Comparison of ENCODE assay signal across 8 cellular contexts in the genomic region with DNA sequence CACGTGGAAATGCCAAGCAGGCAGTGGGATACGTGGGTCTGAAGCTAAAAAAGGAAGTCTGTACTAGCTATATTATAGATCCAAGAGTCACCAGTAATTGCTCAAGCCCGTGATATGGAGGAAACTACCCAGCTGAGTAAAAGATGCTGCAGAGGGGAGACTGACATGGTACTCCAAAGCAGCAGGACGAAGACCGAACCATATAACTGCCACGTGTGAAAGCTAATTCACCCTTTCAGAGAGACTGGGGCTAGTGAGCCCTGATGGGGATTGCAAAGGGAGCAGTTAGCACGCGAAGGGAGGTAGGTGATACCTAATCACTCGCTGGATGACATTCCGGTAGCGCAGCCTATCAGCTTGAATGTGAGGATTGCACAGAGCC. TPM values are rescaled to one million over a fixed set of nuclear protein-coding genes. Genes with fewer than 3 reads are reported as not detected.
DNase-seq lines count a peak whose midpoint lies in the region; ATAC-seq, FAIRE-seq and TF ChIP-seq lines count a peak whose summit lies in the region.

No MANE protein-coding gene starts in this region.

- H3K4me3 ChIP-seq in AG04450 (ENCODE audit: low read depth, low read length) = peak overlapping the region; percentile 72
- H3K4me3 ChIP-seq in OCI-LY7 (ENCODE audit: low read depth, low read length, poor library complexity, severe bottlenecking) = peak overlapping the region; percentile 99
- H3K4me3 ChIP-seq in colonic mucosa = peak overlapping the region; percentile 58
- H3K4me3 ChIP-seq in mucosa of stomach (ENCODE audit: low read length) = peak overlapping the region; percentile 57

- FAIRE-seq in frontal cortex (lab: Jason Lieb, UNC) = no peak

- no peaks in the 10 kb centered on the region for H4K20me1 ChIP-seq in OCI-LY7 (ENCODE audit: insufficient read depth, low read length)

- no peak for TF ChIP-seq CTCF in AG04450 (IDR thresholded peaks at IDR 0.05; ENCODE audit: low read depth, low read length)
- no peak for TF ChIP-seq CTCF in OCI-LY7 (conservative IDR thresholded peaks at IDR 0.05; ENCODE audit: low read length)
- TF ChIP-seq CTCF in colonic mucosa (IDR thresholded peaks at IDR 0.05) = no peak

- no peak for DNase-seq in AG04450 (ENCODE audit: low read depth, low spot score)
- DNase-seq in OCI-LY7 (ENCODE audit: low spot score) = peak; percentile 67
- no peak for DNase-seq in colonic mucosa
- DNase-seq in frontal cortex (ENCODE audit: low spot score in 2 of 2) = no peak
- DNase-seq in EL = no peak

- peaks cover 27% of the 10 kb centered on the region for H3K4me1 ChIP-seq in OCI-LY7 (ENCODE audit: insufficient read depth, low read length, poor library complexity, severe bottlenecking)
- peaks cover 10% of the 10 kb centered on the region for H3K4me1 ChIP-seq in colonic mucosa
- peaks cover 10% of the 10 kb centered on the region for H3K4me1 ChIP-seq in mucosa of stomach (ENCODE audit: control insufficient read depth, insufficient read depth, low read length)

- no peaks in the 10 kb centered on the region for H3K9me3 ChIP-seq in AG04450 (ENCODE audit: control insufficient read depth, insufficient read depth, low read length)
- no peaks in the 10 kb centered on the region for H3K9me3 ChIP-seq in OCI-LY7 (ENCODE audit: low read length)
- H3K9me3 ChIP-seq in colonic mucosa = no peaks in the 10 kb centered on the region
- H3K9me3 ChIP-seq in mucosa of stomach (ENCODE audit: control insufficient read depth, low read length) = no peaks in the 10 kb centered on the region

- H3K9ac ChIP-seq in colonic mucosa (ENCODE audit: low read depth in 2 of 2, low read length in 2 of 2) (peak overlapping the region; percentile 70 to 94), mucosa of stomach (ENCODE audit: low read length) (peak overlapping the region; percentile 86)

- peaks cover 43% of the 10 kb centered on the region for H3K79me2 ChIP-seq in OCI-LY7 (ENCODE audit: insufficient read depth, low read depth, low read length)

- peak overlapping the region; percentile 96 for H3K4me2 ChIP-seq in OCI-LY7 (ENCODE audit: low read length)

- ATAC-seq in GM18867 (IDR thresholded peaks at IDR 0.05; ENCODE audit: unreplicated experiment) (peak; percentile 33), HG03108 (IDR thresholded peaks at IDR 0.05; ENCODE audit: unreplicated experiment) (peak; percentile 20)

- intact Hi-C loops in OCI-LY7 (cut with micrococcal nuclease; ENCODE audit: unreplicated experiment) (no loop called here), colonic mucosa (cut with DNase I) (loop anchor here (2.0 kb wide), 2 partner anchors 25 to 67 kb away; partner anchors contain the start of gene HIPK1)

- POLR2A ChIA-PET in AG04450 (lab: Yijun Ruan, JAX) = interaction anchor here (0.5 to 3.9 kb wide), 5 partner anchors 9 to 615 kb away, joined by 3 to 54 read pairs (median 5); partner anchors contain the start of genes HIPK1 and RSBN1
- POLR2A ChIA-PET in OCI-LY7 (lab: Charles Lee) = interaction anchor here (0.6 to 3.9 kb wide), 25 partner anchors 11 to 881 kb away, joined by 3 to 68 read pairs (median 4); partner anchors contain the start of genes BCL2L15, HIPK1 and RSBN1

- H3K27me3 ChIP-seq in AG04450 (ENCODE audit: control insufficient read depth, insufficient read depth, low read length) (no peaks in the 10 kb centered on the region), colonic mucosa (no peaks in the 10 kb centered on the region), mucosa of stomach (ENCODE audit: control insufficient read depth, insufficient read depth, low read length) (no peaks in the 10 kb centered on the region)

- H3K9me2 ChIP-seq in OCI-LY7 (ENCODE audit: insufficient read depth, low read length) = no peaks in the 10 kb centered on the region

- H3K36me3 ChIP-seq in OCI-LY7 (ENCODE audit: insufficient read depth, low read length) = peaks cover 60% of the 10 kb centered on the region
- H3K36me3 ChIP-seq in colonic mucosa = no peaks in the 10 kb centered on the region
- no peaks in the 10 kb centered on the region for H3K36me3 ChIP-seq in mucosa of stomach (ENCODE audit: control insufficient read depth, insufficient read depth, low read length)

- H3K27ac ChIP-seq in AG04450 (ENCODE audit: low read depth, low read length) (peak overlapping the region; percentile 85), OCI-LY7 (ENCODE audit: low read depth, low read length, poor library complexity, severe bottlenecking) (peak overlapping the region; percentile 77), colonic mucosa (peak overlapping the region; percentile 93)

- H2AFZ ChIP-seq in OCI-LY7 (ENCODE audit: low read length) = peak overlapping the region; percentile 78; the same call in 1 of the 2 replicates

- TSS peak; percentile 68 for BruUV-seq in OCI-LY7 (replicated peaks; lab: Mats Ljungman, UMichigan)

- CTCF ChIA-PET in AG04450 (lab: Charles Lee) (interaction anchor here (0.5 to 3.7 kb wide), 6 partner anchors 18 to 146 kb away, joined by 3 to 27 read pairs (median 4); partner anchors contain the start of gene HIPK1), OCI-LY7 (lab: Charles Lee; ENCODE audit: unreplicated experiment) (interaction anchor here (1.1 to 2.0 kb wide), 2 partner anchors 25 to 85 kb away, joined by 3 to 6 read pairs; partner anchors contain the start of gene HIPK1)

RNA-seq across cellular contexts. Expression of gene AP4B1, which starts 0.3 kb away (rescaled TPM):
- polyA plus RNA-seq in AG04450 (2011; rRNA removed) = 13.6 and 16.5 TPM in 2 replicates
- 17.0 and 17.1 TPM in 2 replicates for polyA minus RNA-seq in AG04450 (2011; rRNA and poly(A)+ RNA removed)
- 37.7 and 45.3 TPM in 2 replicates for total RNA-seq in OCI-LY7 (2014; rRNA removed; shearing (Covaris generic))
- 40.5 and 42.5 TPM in 2 replicates for total RNA-seq in OCI-LY7 (2022)
- 10 to 100 TPM; 19.7 to 31.5 TPM for total RNA-seq in colonic mucosa
- total RNA-seq in frontal cortex = 27.3 TPM

RNA-seq across cellular contexts. Expression of gene DCLRE1B, which starts 0.8 kb away (rescaled TPM):
- 2.7 and 3.2 TPM in 2 replicates for polyA plus RNA-seq in AG04450 (2011; rRNA removed)
- 3.2 and 4.7 TPM in 2 replicates for polyA minus RNA-seq in AG04450 (2011; rRNA and poly(A)+ RNA removed)
- total RNA-seq in OCI-LY7 (2014; rRNA removed; shearing (Covaris generic)) = 17.3 and 20.1 TPM in 2 replicates
- total RNA-seq in OCI-LY7 (2022) (20.8 and 20.9 TPM in 2 replicates), colonic mucosa (1 to 10 TPM; 5.4 to 9.5 TPM), frontal cortex (6.5 TPM)

RNA-seq across cellular contexts. Expression of gene BCL2L15, which starts 16.9 kb away (rescaled TPM):
- polyA plus RNA-seq in AG04450 (2011; rRNA removed) = 0.11 and 0.12 TPM in 2 replicates
- 0.04 and 0.05 TPM in 2 replicates for polyA minus RNA-seq in AG04450 (2011; rRNA and poly(A)+ RNA removed)
- 0.46 and 0.82 TPM in 2 replicates for total RNA-seq in OCI-LY7 (2014; rRNA removed; shearing (Covaris generic))
- total RNA-seq in OCI-LY7 (2022) (1.1 and 1.5 TPM in 2 replicates), colonic mucosa (100 to 1,000 TPM; 116 to 191 TPM), frontal cortex (0.82 TPM)

RNA-seq across cellular contexts. Expression of gene HIPK1, which starts 24.8 kb away (rescaled TPM):
- 28.4 and 31.3 TPM in 2 replicates for polyA plus RNA-seq in AG04450 (2011; rRNA removed)
- polyA minus RNA-seq in AG04450 (2011; rRNA and poly(A)+ RNA removed) = 119 and 124 TPM in 2 replicates
- total RNA-seq in OCI-LY7 (2014; rRNA removed; shearing (Covaris generic)) = 17.3 and 20.4 TPM in 2 replicates
- total RNA-seq in OCI-LY7 (2022) (50.2 and 52.6 TPM in 2 replicates), colonic mucosa (10 to 100 TPM; 61.2 to 91.2 TPM), frontal cortex (35.5 TPM)

RNA-seq across cellular contexts. Expression of gene PTPN22, which starts 32.8 kb away (rescaled TPM):
- polyA plus RNA-seq in AG04450 (2011; rRNA removed) = 0.17 and 0.21 TPM in 2 replicates
- polyA minus RNA-seq in AG04450 (2011; rRNA and poly(A)+ RNA removed) = 0.26 TPM in 1 of 2 replicates, not detected in the other
- 27.5 and 29.4 TPM in 2 replicates for total RNA-seq in OCI-LY7 (2014; rRNA removed; shearing (Covaris generic))
- total RNA-seq in OCI-LY7 (2022) (53.5 and 63.0 TPM in 2 replicates), colonic mucosa (1 to 10 TPM; 3.7 to 5.9 TPM), frontal cortex (0.82 TPM)

Comparison
In these comparisons a context has a peak if more than half of its experiments do, and no peak if none do; other contexts are left out.
1. RNA of gene BCL2L15, which starts 16.9 kb away (total RNA-seq): 116 to 191 TPM in colonic mucosa; 0.46 to 1.5 TPM in OCI-LY7 and 0.82 TPM in frontal cortex (single experiment); every median in the first group is over 10 times any median in the second.
2. Peak in every context shown above with its lines, with median percentiles within 50 percentile points of each other: H3K27ac ChIP-seq and H3K4me3 ChIP-seq.